ENCODE assay signal across 1 cellular context in genomic region chr1:145845144-145845513, GRCh38.
TF ChIP-seq lines count a peak whose summit lies in the region.

No MANE protein-coding gene starts in this region.

TF ChIP-seq in GM12878, 131 proteins besides CTCF, POLR2A, EP300 and RAD21:
- TF ChIP-seq IRF3 (IDR thresholded peaks at IDR 0.05) (no peak), BCL11A (IDR thresholded peaks at IDR 0.05; ENCODE audit: low read depth, low read length) (peak; percentile 69; the same call in 1 of the 2 replicates), EGR1 (IDR thresholded peaks at IDR 0.05; ENCODE audit: borderline replicate concordance in 1 of 2, low read depth in 2 of 2, low read length in 2 of 2) (no peak), BRCA1 (IDR thresholded peaks at IDR 0.05; ENCODE audit: low read depth, low read length) (no peak), ZSCAN29 (IDR thresholded peaks at IDR 0.05) (peak; percentile 55; the same call in 1 of the 2 replicates), MYB (IDR thresholded peaks at IDR 0.05; ENCODE audit: borderline replicate concordance, low read depth, low read length) (no peak), ATF2 (IDR thresholded peaks at IDR 0.05; ENCODE audit: low read length) (peak; percentile 21; the same call in 1 of the 2 replicates), SMAD1 (IDR thresholded peaks at IDR 0.05; ENCODE audit: low read depth, partially characterized antibody) (no peak), SPI1 (IDR thresholded peaks at IDR 0.05; ENCODE audit: borderline replicate concordance, insufficient read depth, low read depth, low read length) (peak; percentile 93), GABPA (IDR thresholded peaks at IDR 0.05; ENCODE audit: low read depth) (no peak), TCF12 (IDR thresholded peaks at IDR 0.05; ENCODE audit: low read depth, low read length) (peak; percentile 87), BMI1 (IDR thresholded peaks at IDR 0.05; ENCODE audit: borderline replicate concordance) (peak; percentile 62), TCF3 (IDR thresholded peaks at IDR 0.05; ENCODE audit: borderline replicate concordance, insufficient read depth, low read depth, low read length) (peak; percentile 66; the same call in 1 of the 2 replicates), SKIL (IDR thresholded peaks at IDR 0.05; ENCODE audit: low read depth, poor library complexity, severe bottlenecking) (peak; percentile 47), YY1 (IDR thresholded peaks at IDR 0.05; ENCODE audit: low read depth, low read length) (no peak), ATF7 (IDR thresholded peaks at IDR 0.05; ENCODE audit: low read depth) (peak; percentile 34; the same call in 1 of the 2 replicates), ELK1 (IDR thresholded peaks at IDR 0.05; ENCODE audit: low read depth, low read length) (no peak), JUND (IDR thresholded peaks at IDR 0.05; ENCODE audit: low read depth, low read length) (no peak), MTA3 (IDR thresholded peaks at IDR 0.05; ENCODE audit: borderline replicate concordance, low read length) (peak; percentile 36; the same call in 1 of the 2 replicates), CEBPB (IDR thresholded peaks at IDR 0.05; ENCODE audit: borderline replicate concordance in 1 of 2, low read depth in 2 of 2, low read length in 2 of 2) (no peak), ZBED1 (IDR thresholded peaks at IDR 0.05; ENCODE audit: borderline replicate concordance) (peak; percentile 68; the same call in 1 of the 2 replicates), ZNF592 (IDR thresholded peaks at IDR 0.05) (no peak), EED (IDR thresholded peaks at IDR 0.05; ENCODE audit: low read depth) (no peak), IKZF2 (IDR thresholded peaks at IDR 0.05) (peak; percentile 49 to 57; a peak in 2 of 4 replicates), RUNX3 (IDR thresholded peaks at IDR 0.05; ENCODE audit: low read length) (peak; percentile 44), KAT2A (conservative IDR thresholded peaks at IDR 0.05; ENCODE audit: control insufficient read depth, low read depth, low read length) (no peak), STAT1 (conservative IDR thresholded peaks at IDR 0.05) (no peak), POU2F2 (IDR thresholded peaks at IDR 0.05; ENCODE audit: borderline replicate concordance, low read depth, low read length) (peak; percentile 63; the same call in 2 of the 3 replicates), IKZF1 (conservative IDR thresholded peaks at IDR 0.05) (peak; percentile 44), ETV6 (conservative IDR thresholded peaks at IDR 0.05 in 1 of 2, IDR thresholded peaks at IDR 0.05 in 1 of 2; ENCODE audit: borderline replicate concordance in 1 of 2, low read depth in 1 of 2) (peak in 1 of 2 experiments; percentile 42; a peak in 1 of 4 replicates), EZH2 (IDR thresholded peaks at IDR 0.05; ENCODE audit: borderline replicate concordance, control insufficient read depth, low read depth, low read length) (no peak), DPF2 (IDR thresholded peaks at IDR 0.05) (peak; percentile 76), MTA2 (IDR thresholded peaks at IDR 0.05; ENCODE audit: low read depth) (peak; percentile 95), RELB (IDR thresholded peaks at IDR 0.05; ENCODE audit: low read depth) (no peak), CREM (IDR thresholded peaks at IDR 0.05; ENCODE audit: low read depth) (peak; percentile 45; the same call in 1 of the 2 replicates), IRF4 (IDR thresholded peaks at IDR 0.05; ENCODE audit: low read depth, low read length) (0 out of 2 replicates have a peak, but pooled peaks have one; percentile 52), E2F8 (IDR thresholded peaks at IDR 0.05; ENCODE audit: low read depth, partially characterized antibody) (peak; percentile 9), USF1 (IDR thresholded peaks at IDR 0.05; ENCODE audit: borderline replicate concordance, extremely low read length, insufficient read depth, low read depth, low read length) (no peak), SREBF2 (IDR thresholded peaks at IDR 0.05; ENCODE audit: low read length) (no peak), PAX5 (IDR thresholded peaks at IDR 0.05; ENCODE audit: borderline replicate concordance, low read depth, low read length) (no peak), POLR2AphosphoS5 (IDR thresholded peaks at IDR 0.05; ENCODE audit: low read length) (no peak), MYC (IDR thresholded peaks at IDR 0.05; ENCODE audit: insufficient read depth, insufficient read length, insufficient replicate concordance, low read length, severe bottlenecking) (no peak), ZNF217 (IDR thresholded peaks at IDR 0.05) (peak; percentile 47; the same call in 1 of the 2 replicates), PKNOX1 (IDR thresholded peaks at IDR 0.05) (peak; percentile 42; the same call in 1 of the 2 replicates), NBN (IDR thresholded peaks at IDR 0.05) (peak; percentile 84; the same call in 1 of the 2 replicates)
